ENCODE assay signal across 15 cellular contexts in genomic region chr6:37276916-37277509, GRCh38. TPM values are rescaled to one million over a fixed set of nuclear protein-coding genes. Genes with fewer than 3 reads are reported as not detected.
A peak's percentile ranks its signal among the peaks of the same experiment; 100 is the strongest.
DNase-seq lines count a peak whose midpoint lies in the region; ATAC-seq and TF ChIP-seq lines count a peak whose summit lies in the region.
"Had no signal": no experiment of that assay in that cellular context is flagged by ENCODE, and none has a peak within 500 bp of the region (broad histone marks: within the 10 kb centered on the region; RNA-seq: fewer than 3 reads in every experiment).

No MANE protein-coding gene starts in this region.

- H3K9ac ChIP-seq in BLaER1: no peak overlapping the region
- no peak overlapping the region for H3K9ac ChIP-seq in H9 (ENCODE audit: extremely low read depth, insufficient read length, low read length)
- H3K9ac ChIP-seq: neural progenitor cell had no signal

- no peak overlapping the region for H2AFZ ChIP-seq in H9 (ENCODE audit: low read length)
- H2AFZ ChIP-seq: neural progenitor cell had no signal

- CTCF ChIA-PET in GM10248 (lab: Yijun Ruan, JAX): no interaction called here

- H3K23me2 ChIP-seq in H9 (ENCODE audit: insufficient read length, low read depth, low read length, poor library complexity, severe bottlenecking): no peaks in the 10 kb centered on the region

- no peaks in the 10 kb centered on the region for H3K27me3 Mint-ChIP-seq in H9 (ENCODE audit: low read depth)
- H3K27me3 Mint-ChIP-seq: stimulated activated naive CD8-positive, alpha-beta T cell treated with anti-CD3 and anti-CD28 coated beads, Interleukin-15, Interleukin-2, amounts not matched to agents 100 ng/mL and 50 ng/mL, for 24 hours had no signal

- peaks cover 0 to 15% (median 14%) of the 10 kb centered on the region in 3 experiments; a peak in 5 of 7 replicates for H3K36me3 Mint-ChIP-seq in H9 (ENCODE audit: insufficient read depth in 1 of 3, low read depth in 3 of 3)

- H3K27ac ChIP-seq in BLaER1 (0 out of 2 replicates have a peak overlapping the region, but pooled peaks have one; percentile 5), H9 (ENCODE audit: insufficient read length, low read depth, low read length) (no peak overlapping the region), tibial artery (no peak overlapping the region)
- H3K27ac ChIP-seq: C4-2B, dorsolateral prefrontal cortex, neural progenitor cell, SJSA1 had no signal

- H3K18ac ChIP-seq in H9 (ENCODE audit: insufficient read length, low read depth, low read length): no peak overlapping the region

- peak overlapping the region; percentile 54 for H3K4me2 ChIP-seq in BLaER1
- H3K4me2 ChIP-seq in H9 (ENCODE audit: insufficient read depth, insufficient read length, low read length): no peak overlapping the region
- H3K4me2 ChIP-seq: neural progenitor cell had no signal

- WGBS in H9 (ENCODE audit: extremely low coverage, insufficient read length, low lambda C conversion rate): no CpG with 5 or more reads among the region's 11 CpGs

- no peak overlapping the region for H3K23ac ChIP-seq in H9 (ENCODE audit: insufficient read length, low read depth, low read length)

- no peak overlapping the region for H3K56ac ChIP-seq in H9 (ENCODE audit: insufficient read length, low read depth, low read length)

- H3K36me3 ChIP-seq in BLaER1 (peaks cover 46% of the 10 kb centered on the region), tibial artery (peaks cover 0 to 6% (median 0%) of the 10 kb centered on the region in 3 donors)
- H3K36me3 ChIP-seq: neural progenitor cell had no signal

- H3K14ac ChIP-seq in H9 (ENCODE audit: insufficient read depth, low read length): no peak overlapping the region

- H3K4me1 ChIP-seq in BLaER1 (peaks cover 58% of the 10 kb centered on the region), H9 (ENCODE audit: insufficient read depth, low read length) (no peaks in the 10 kb centered on the region), tibial artery (peaks cover 0 to 51% (median 21%) of the 10 kb centered on the region in 4 donors)
- H3K4me1 ChIP-seq: neural progenitor cell, SJSA1 had no signal

- peak overlapping the region in 1 of 3 experiments; percentile 71; a peak in 3 of 7 replicates for H3K27ac Mint-ChIP-seq in H9
- H3K27ac Mint-ChIP-seq: stimulated activated naive CD8-positive, alpha-beta T cell treated with anti-CD3 and anti-CD28 coated beads, Interleukin-15, Interleukin-2, amounts not matched to agents 100 ng/mL and 50 ng/mL, for 24 hours had no signal

- H4K8ac ChIP-seq in H9 (replicated peaks; ENCODE audit: insufficient read length, low read depth, low read length): no peak overlapping the region

- H3K9me3 ChIP-seq in BLaER1 (no peaks in the 10 kb centered on the region), H9 (ENCODE audit: control insufficient read depth, low read depth, low read length) (no peaks in the 10 kb centered on the region), tibial artery (no peaks in the 10 kb centered on the region)
- H3K9me3 ChIP-seq: SJSA1 had no signal

- no peak for TF ChIP-seq CTCF in GM10248 (IDR thresholded peaks at IDR 0.05; ENCODE audit: control extremely low read depth, extremely low read depth, low read depth, missing control alignments)
- no peak for TF ChIP-seq CTCF in H9 (conservative IDR thresholded peaks at IDR 0.05)
- no peak for TF ChIP-seq CTCF in tibial artery (IDR thresholded peaks at IDR 0.05)

- no peaks in the 10 kb centered on the region for H3K79me2 ChIP-seq in H9 (ENCODE audit: insufficient read depth, low read length)

- H2BK15ac ChIP-seq in H9 (ENCODE audit: low read depth, low read length): no peak overlapping the region

- H2BK12ac ChIP-seq in H9 (ENCODE audit: insufficient read length, low read depth, low read length): no peak overlapping the region

- no peak overlapping the region for H2BK120ac ChIP-seq in H9 (ENCODE audit: low read depth, low read length, poor library complexity, severe bottlenecking)

- peak; percentile 59 for ATAC-seq in HG03159 (IDR thresholded peaks at IDR 0.05; ENCODE audit: unreplicated experiment)

- H3T11ph ChIP-seq in H9 (ENCODE audit: low read length): no peak overlapping the region

- H3K4me3 Mint-ChIP-seq in H9: no peak overlapping the region
- H3K4me3 Mint-ChIP-seq: neural progenitor cell; stimulated activated naive CD8-positive, alpha-beta T cell treated with anti-CD3 and anti-CD28 coated beads, Interleukin-15, Interleukin-2, amounts not matched to agents 100 ng/mL and 50 ng/mL, for 24 hours had no signal

- H3K79me1 ChIP-seq in H9 (ENCODE audit: insufficient read depth, low read depth, low read length, poor library complexity, severe bottlenecking): no peaks in the 10 kb centered on the region

- intact Hi-C loops in tibial artery (cut with DNase I; ENCODE audit: low total_unique reads): no loop called here

- H4K91ac ChIP-seq in H9 (ENCODE audit: insufficient read length, low read depth, low read length): no peak overlapping the region

- H4K5ac ChIP-seq in H9 (ENCODE audit: insufficient read length, low read depth, low read length): no peak overlapping the region

- H4K20me1 ChIP-seq in BLaER1 (peaks cover 22% of the 10 kb centered on the region), H9 (ENCODE audit: control insufficient read depth, insufficient read depth, insufficient read length) (peaks cover 2% of the 10 kb centered on the region)

- H3K27me3 ChIP-seq in BLaER1 (no peaks in the 10 kb centered on the region), H9 (ENCODE audit: insufficient read depth, low read length) (no peaks in the 10 kb centered on the region), tibial artery (no peaks in the 10 kb centered on the region)
- H3K27me3 ChIP-seq: dorsolateral prefrontal cortex, neural progenitor cell, SJSA1 had no signal

- POLR2A ChIA-PET in GM10248 (lab: Yijun Ruan, JAX): no interaction called here

- H2BK20ac ChIP-seq in H9 (ENCODE audit: low read depth, low read length, poor library complexity, severe bottlenecking): no peak overlapping the region

- H3K4ac ChIP-seq in H9 (ENCODE audit: low read depth, low read length): no peak overlapping the region

- H3K4me3 ChIP-seq in BLaER1: no peak overlapping the region
- no peak overlapping the region for H3K4me3 ChIP-seq in tibial artery
- H3K4me3 ChIP-seq: dorsolateral prefrontal cortex, neural progenitor cell, SJSA1 had no signal

- no peak overlapping the region for H2BK5ac ChIP-seq in H9 (ENCODE audit: insufficient read length, low read length)

- DNase-seq in GM10248 (ENCODE audit: extremely low spot score): peak; percentile 38
- DNase-seq in kidney tubule cell (ENCODE audit: low spot score): peak; percentile 68
- no peak for DNase-seq in H9
- DNase-seq in tibial artery: no peak
- DNase-seq in HuH-7 (ENCODE audit: low spot score): no peak
- DNase-seq in cortex of kidney (lab: John Stamatoyannopoulos, UW): no peak
- DNase-seq: anterior cingulate cortex, dorsolateral prefrontal cortex, hippocampal formation had no signal

- no peak overlapping the region for H2AK5ac ChIP-seq in H9 (ENCODE audit: insufficient read length, low read length)

- peaks cover 4 to 5% of the 10 kb centered on the region in 2 experiments; a peak in 2 of 4 replicates for H3K4me1 Mint-ChIP-seq in H9

- H3K9me3 Mint-ChIP-seq in H9: no peaks in the 10 kb centered on the region
- H3K9me3 Mint-ChIP-seq: neural progenitor cell; stimulated activated naive CD8-positive, alpha-beta T cell treated with anti-CD3 and anti-CD28 coated beads, Interleukin-15, Interleukin-2, amounts not matched to agents 100 ng/mL and 50 ng/mL, for 24 hours had no signal

RNA-seq across cellular contexts. Expression of gene TMEM217, which starts 19.1 kb away (rescaled TPM):
- total RNA-seq in H9 (2021): 1.1 and 1.4 TPM in 2 replicates

RNA-seq across cellular contexts. Expression of gene TBC1D22B, which starts 19.4 kb away (rescaled TPM):
- total RNA-seq in H9 (2021): 12.9 and 14.3 TPM in 2 replicates

Comparison
In these comparisons a context has a peak if more than half of its experiments do, and no peak if none do; other contexts are left out.
1. DNase-seq: peak in GM10248 (single experiment) and kidney tubule cell (single experiment); none in H9 (single experiment), tibial artery (0 of 2), HuH-7 (single experiment) and cortex of kidney (single experiment).